ENCODE assay signal across 9 cellular contexts in genomic region chr6:79335133-79335674, GRCh38.
DNase-seq lines count a peak whose midpoint lies in the region; ATAC-seq, FAIRE-seq and TF ChIP-seq lines count a peak whose summit lies in the region.
"Had no signal": no experiment of that assay in that cellular context is flagged by ENCODE, and none has a peak within 500 bp of the region (broad histone marks: within the 10 kb centered on the region; RNA-seq: fewer than 3 reads in every experiment).

No MANE protein-coding gene starts in this region.

- 64 to 83% methylated on average over 2 of the region's 2 CpGs for WGBS in sigmoid colon, 2 donors

- TF ChIP-seq CTCF in fibroblast of pulmonary artery (IDR thresholded peaks at IDR 0.05; ENCODE audit: low read length, missing control alignments) = no peak
- TF ChIP-seq CTCF in sigmoid colon (IDR thresholded peaks at IDR 0.05) = no peak
- no peak for TF ChIP-seq CTCF in osteoblast (IDR thresholded peaks at IDR 0.05; ENCODE audit: extremely low read depth, low read depth, low read length)

- no peaks in the 10 kb centered on the region for H3K36me3 ChIP-seq in sigmoid colon
- no peaks in the 10 kb centered on the region for H3K36me3 ChIP-seq in osteoblast (ENCODE audit: insufficient read depth, low read length)

- H3K27ac ChIP-seq in sigmoid colon = no peak overlapping the region
- H3K27ac ChIP-seq in osteoblast (ENCODE audit: low read depth, low read length) = no peak overlapping the region

- H3K9me3 ChIP-seq in sigmoid colon (no peaks in the 10 kb centered on the region), osteoblast (ENCODE audit: low read depth, low read length) (no peaks in the 10 kb centered on the region)

- ATAC-seq in GM18909 (IDR thresholded peaks at IDR 0.05; ENCODE audit: poor library complexity, unreplicated experiment) = peak; percentile 95
- ATAC-seq in GM21576 (IDR thresholded peaks at IDR 0.05; ENCODE audit: unreplicated experiment) = peak; percentile 96
- peak; percentile 92 for ATAC-seq in HG03159 (IDR thresholded peaks at IDR 0.05; ENCODE audit: unreplicated experiment)

- TF ChIP-seq EP300 in sigmoid colon (IDR thresholded peaks at IDR 0.05) = no peak

- H3K79me2 ChIP-seq in osteoblast (ENCODE audit: insufficient read depth, low read length) = no peaks in the 10 kb centered on the region

- H3K4me2 ChIP-seq in osteoblast (ENCODE audit: insufficient read depth, low read length) = no peak overlapping the region

- no peak for TF ChIP-seq POLR2A in sigmoid colon (IDR thresholded peaks at IDR 0.05)
- TF ChIP-seq POLR2A in H54 (IDR thresholded peaks at IDR 0.05; ENCODE audit: low read depth, low read length) = no peak

- no peaks in the 10 kb centered on the region for H4K20me1 ChIP-seq in osteoblast (ENCODE audit: insufficient read depth, low read length)

- peak; percentile 11 for DNase-seq in fibroblast of pulmonary artery (ENCODE audit: low read depth)
- no peak for DNase-seq in sigmoid colon
- no peak for DNase-seq in H54 (ENCODE audit: insufficient read length, low spot score)
- no peak for DNase-seq in glomerular visceral epithelial cell (ENCODE audit: extremely low spot score)
- DNase-seq in osteoblast (ENCODE audit: insufficient read length, low spot score, missing footprints) = no peak
- DNase-seq: islet precursor cell had no signal

- no peak overlapping the region for H2AFZ ChIP-seq in osteoblast (ENCODE audit: low read length)

- H3K4me1 ChIP-seq in sigmoid colon (no peaks in the 10 kb centered on the region), osteoblast (ENCODE audit: insufficient read depth, low read length) (no peaks in the 10 kb centered on the region)

- H3K4me3 ChIP-seq in fibroblast of pulmonary artery (replicated peaks; ENCODE audit: low read depth, low read length) = no peak overlapping the region
- H3K4me3 ChIP-seq in sigmoid colon = no peak overlapping the region
- no peak overlapping the region for H3K4me3 ChIP-seq in osteoblast (ENCODE audit: insufficient read depth, low read length)

- intact Hi-C loops in sigmoid colon (cut with DNase I) = no loop called here

- FAIRE-seq in H54 (lab: Jason Lieb, UNC) = no peak

- H3K27me3 ChIP-seq in sigmoid colon = no peaks in the 10 kb centered on the region
- H3K27me3 ChIP-seq in osteoblast (ENCODE audit: insufficient read depth, low read length) = no peaks in the 10 kb centered on the region
